22 cellular contexts compared by ENCODE assay signal in genomic region chr18:44899832-44900231, GRCh38.
DNase-seq lines count a peak whose midpoint lies in the region; ATAC-seq, FAIRE-seq and TF ChIP-seq lines count a peak whose summit lies in the region.
"Had no signal": no experiment of that assay in that cellular context is flagged by ENCODE, and none has a peak within 500 bp of the region (broad histone marks: within the 10 kb centered on the region; RNA-seq: fewer than 3 reads in every experiment).

No MANE protein-coding gene starts in this region.

- H3K9me3 ChIP-seq in Loucy (ENCODE audit: insufficient read depth, low read depth, low read length) (no peaks in the 10 kb centered on the region), GM12878 (replicated peaks; ENCODE audit: control insufficient read depth, insufficient read depth, low read length) (no peaks in the 10 kb centered on the region; the same call in 2 of the 3 replicates), keratinocyte (ENCODE audit: control insufficient read depth, low read depth, low read length) (no peaks in the 10 kb centered on the region), esophagus muscularis mucosa (no peaks in the 10 kb centered on the region)
- H3K9me3 ChIP-seq in CD8-positive, alpha-beta T cell (ENCODE audit: low read length) = no peaks in the 10 kb centered on the region
- H3K9me3 ChIP-seq: lower lobe of right lung had no signal

- no peak overlapping the region for H3K4me3 Mint-ChIP-seq in CD8-positive, alpha-beta T cell
- H3K4me3 Mint-ChIP-seq: activated naive CD8-positive, alpha-beta T cell; activated T-cell treated with anti-CD3 and anti-CD28 coated beads, Interleukin-2, amount 50 U/mL, for 72 hours; effector memory CD8-positive, alpha-beta T cell had no signal

- H3K4me1 ChIP-seq in Loucy (ENCODE audit: insufficient read depth, low read length, poor library complexity, severe bottlenecking) (peaks cover 29% of the 10 kb centered on the region), GM12878 (ENCODE audit: control insufficient read depth, insufficient read depth, low read length) (no peaks in the 10 kb centered on the region), keratinocyte (ENCODE audit: control insufficient read depth, extremely low read depth, insufficient read depth, low read length) (peaks cover 16% of the 10 kb centered on the region), esophagus muscularis mucosa (peaks cover 5 to 21% (median 15%) of the 10 kb centered on the region in 4 donors)
- H3K4me1 ChIP-seq in CD8-positive, alpha-beta T cell (ENCODE audit: insufficient read depth, low read length) = no peaks in the 10 kb centered on the region
- H3K4me1 ChIP-seq: lower lobe of right lung had no signal

- in situ Hi-C loops in GM12878 (cut with MboI) = loop anchor here (5.0 kb wide), 1 partner anchor 312 kb away; no protein-coding TSS in a partner anchor

- POLR2A ChIA-PET in GM12878 (lab: Charles Lee) = interaction anchor here (1.8 kb wide), 1 partner anchor 15 kb away, joined by 5 read pairs; no protein-coding TSS in a partner anchor
- POLR2A ChIA-PET in CD8-positive, alpha-beta T cell (lab: Charles Lee) = no interaction called here

- H3K36me3 ChIP-seq in Loucy (ENCODE audit: insufficient read depth, low read length) (no peaks in the 10 kb centered on the region; the same call in 1 of the 2 replicates), GM12878 (ENCODE audit: control insufficient read depth in 2 of 2, insufficient read depth in 2 of 2, low read length in 1 of 2) (no peaks in the 10 kb centered on the region), keratinocyte (ENCODE audit: control insufficient read depth in 2 of 2, extremely low read depth in 1 of 2, insufficient read depth in 2 of 2, low read length in 2 of 2) (no peaks in the 10 kb centered on the region), esophagus muscularis mucosa (no peaks in the 10 kb centered on the region)
- H3K36me3 ChIP-seq in CD8-positive, alpha-beta T cell (ENCODE audit: insufficient read depth, low read length) = no peaks in the 10 kb centered on the region
- H3K36me3 ChIP-seq: lower lobe of right lung had no signal

- SMC1A ChIA-PET in GM12878 (lab: Charles Lee; ENCODE audit: uncharacterized antibody, unreplicated experiment) = interaction anchor here (0.6 to 7.6 kb wide), 8 partner anchors 11 to 313 kb away, joined by 3 to 57 read pairs (median 4); no protein-coding TSS in a partner anchor

- H3K27me3 Mint-ChIP-seq in CD8-positive, alpha-beta T cell (ENCODE audit: low read depth) = no peaks in the 10 kb centered on the region
- H3K27me3 Mint-ChIP-seq: effector memory CD8-positive, alpha-beta T cell had no signal

- no TSS peak for BruUV-seq in GM12878 (replicated peaks; lab: Mats Ljungman, UMichigan)

- H3K27ac ChIP-seq in GM12878 (ENCODE audit: control insufficient read depth, insufficient read depth) = no peak overlapping the region
- no peak overlapping the region for H3K27ac ChIP-seq in keratinocyte (ENCODE audit: control insufficient read depth, insufficient read depth, low read length)
- H3K27ac ChIP-seq in esophagus muscularis mucosa (replicated peaks in 1 of 4) = no peak overlapping the region
- no peak overlapping the region for H3K27ac ChIP-seq in CD8-positive, alpha-beta T cell (ENCODE audit: low read depth, low read length)
- H3K27ac ChIP-seq: lower lobe of right lung had no signal

- H3K27me3 ChIP-seq in Loucy (ENCODE audit: insufficient read depth, low read length, poor library complexity, severe bottlenecking) (no peaks in the 10 kb centered on the region), GM12878 (replicated peaks in 1 of 2; ENCODE audit: control insufficient read depth in 2 of 2, insufficient read depth in 2 of 2, low read length in 1 of 2) (no peaks in the 10 kb centered on the region), keratinocyte (ENCODE audit: control insufficient read depth, extremely low read depth, insufficient read depth, low read length) (no peaks in the 10 kb centered on the region), esophagus muscularis mucosa (no peaks in the 10 kb centered on the region)
- H3K27me3 ChIP-seq in CD8-positive, alpha-beta T cell (ENCODE audit: insufficient read depth, low read length) = no peaks in the 10 kb centered on the region

- DNase-seq in GM12865 (ENCODE audit: low read depth) (peak; percentile 19), GM12878 (ENCODE audit: low read depth, low spot score) (no peak), keratinocyte (ENCODE audit: low read depth, low spot score) (no peak), DMS153 treated with DMSO at 0.1 percent for 48 hours (lab: John Stamatoyannopoulos, UW; ENCODE audit: unreplicated experiment) (no peak), esophagus muscularis mucosa (ENCODE audit: extremely low spot score) (no peak)
- no peak for DNase-seq in CD8-positive, alpha-beta T cell
- DNase-seq: activated CD4-positive, alpha-beta T cell treated with anti-CD3 and anti-CD28 coated beads for 4 hours; activated T-cell treated with anti-CD3 and anti-CD28 coated beads, Interleukin-2, amount 50 U/mL, for 72 hours; effector memory CD8-positive, alpha-beta T cell; hippocampal formation; Kasumi-1; lower lobe of right lung; NCI-H1105 treated with DMSO at 0.1 percent for 48 hours; NCI-H2081 treated with DMSO at 0.1 percent for 48 hours; NCI-H510A; nucleus accumbens; small intestine; stimulated activated naive CD4-positive, alpha-beta T cell treated with Interleukin-2 at 50 U/mL for 16 hours; T-helper 1 cell had no signal

- no peaks in the 10 kb centered on the region for H3K9me1 ChIP-seq in keratinocyte (ENCODE audit: control insufficient read depth, extremely low read depth, insufficient read depth, low read length)

- TF ChIP-seq POLR2A in GM12878 (IDR thresholded peaks at IDR 0.05; ENCODE audit: low read depth, low read length) (no peak), esophagus muscularis mucosa (IDR thresholded peaks at IDR 0.05; ENCODE audit: low read depth) (no peak)

- dilution Hi-C loops in keratinocyte (cut with MboI; ENCODE audit: extremely low pct_ligation_motif_present, low sequenced_read_pairs) = no loop called here

- TF ChIP-seq CTCF in GM12865 (IDR thresholded peaks at IDR 0.05; ENCODE audit: insufficient read depth, low read depth, low read length, missing control alignments) = peak; percentile 7
- TF ChIP-seq CTCF in Loucy (conservative IDR thresholded peaks at IDR 0.05; ENCODE audit: low read length) = peak; percentile 41
- peak in 2 of 3 experiments; percentile 23 to 25; a peak in 1 of 6 replicates for TF ChIP-seq CTCF in GM12878 (IDR thresholded peaks at IDR 0.05 in 2 of 3, conservative IDR thresholded peaks at IDR 0.05 in 1 of 3; ENCODE audit: control insufficient read depth in 2 of 3, extremely low read depth in 1 of 3, insufficient read depth in 1 of 3, low read depth in 3 of 3, low read length in 3 of 3)
- peak in 2 of 3 experiments; percentile 13 to 19 for TF ChIP-seq CTCF in keratinocyte (optimal IDR thresholded peaks at IDR 0.05 in 1 of 3, IDR thresholded peaks at IDR 0.05 in 1 of 3, conservative IDR thresholded peaks at IDR 0.05 in 1 of 3; ENCODE audit: extremely low read depth in 1 of 3, insufficient read depth in 2 of 3, low read length in 3 of 3)
- no peak for TF ChIP-seq CTCF in esophagus muscularis mucosa (IDR thresholded peaks at IDR 0.05)
- TF ChIP-seq CTCF in CD8-positive, alpha-beta T cell (IDR thresholded peaks at IDR 0.05) = no peak

- H4K20me1 ChIP-seq in Loucy (ENCODE audit: insufficient read depth, low read length, poor library complexity, severe bottlenecking) (no peaks in the 10 kb centered on the region), GM12878 (ENCODE audit: control insufficient read depth, insufficient read depth) (no peaks in the 10 kb centered on the region), keratinocyte (ENCODE audit: control insufficient read depth, extremely low read depth, insufficient read depth, low read length) (no peaks in the 10 kb centered on the region)

- CTCF ChIA-PET in GM12878 (lab: Yijun Ruan, JAX) = interaction anchor here (0.6 to 8.4 kb wide), 7 partner anchors 10 to 313 kb away, joined by 3 to 49 read pairs (median 4); no protein-coding TSS in a partner anchor
- CTCF ChIA-PET in CD8-positive, alpha-beta T cell (lab: Charles Lee) = no interaction called here

- intact Hi-C loops in GM12878 (cut with micrococcal nuclease; ENCODE audit: unreplicated experiment) (loop anchor here (5.0 kb wide), 1 partner anchor 482 kb away; no protein-coding TSS in a partner anchor), esophagus muscularis mucosa (cut with DNase I) (loop anchor here (5.0 kb wide), 1 partner anchor 223 kb away; no protein-coding TSS in a partner anchor)
- intact Hi-C loops in CD8-positive, alpha-beta T cell (cut with DNase I, micrococcal nuclease) = no loop called here

- H2AFZ ChIP-seq in Loucy (ENCODE audit: low read length) (no peak overlapping the region), GM12878 (ENCODE audit: control insufficient read depth, low read depth, low read length) (no peak overlapping the region), keratinocyte (ENCODE audit: control insufficient read depth, low read length) (no peak overlapping the region)

- no peaks in the 10 kb centered on the region for H3K9me3 Mint-ChIP-seq in CD8-positive, alpha-beta T cell
- H3K9me3 Mint-ChIP-seq: effector memory CD8-positive, alpha-beta T cell had no signal

- H3K4me3 ChIP-seq in GM12865 (ENCODE audit: low read depth, low read length) = no peak overlapping the region
- H3K4me3 ChIP-seq in Loucy (ENCODE audit: low read length, poor library complexity, severe bottlenecking) = no peak overlapping the region
- no peak overlapping the region for H3K4me3 ChIP-seq in GM12878
- no peak overlapping the region for H3K4me3 ChIP-seq in keratinocyte (ENCODE audit: control insufficient read depth in 2 of 3, extremely low read depth in 1 of 3, insufficient read depth in 2 of 3, low read depth in 1 of 3, low read length in 3 of 3)
- H3K4me3 ChIP-seq in esophagus muscularis mucosa = no peak overlapping the region
- H3K4me3 ChIP-seq in CD8-positive, alpha-beta T cell (ENCODE audit: low read depth, low read length) = no peak overlapping the region
- H3K4me3 ChIP-seq: lower lobe of right lung had no signal

- peaks cover 4% of the 10 kb centered on the region for H3K4me1 Mint-ChIP-seq in CD8-positive, alpha-beta T cell (ENCODE audit: low read depth)

- no peaks in the 10 kb centered on the region for H3F3A ChIP-seq in Loucy (ENCODE audit: low read depth)

- FAIRE-seq in GM12878 (lab: Jason Lieb, UNC) (no peak), keratinocyte (lab: Jason Lieb, UNC) (no peak)
- FAIRE-seq: small intestine had no signal

- peak; percentile 48 for TF ChIP-seq RAD21 in GM12878 (IDR thresholded peaks at IDR 0.05; ENCODE audit: insufficient read depth, low read depth, low read length)

- no peak overlapping the region for H3K27ac Mint-ChIP-seq in CD8-positive, alpha-beta T cell
- H3K27ac Mint-ChIP-seq: activated naive CD8-positive, alpha-beta T cell; activated T-cell treated with anti-CD3 and anti-CD28 coated beads, Interleukin-2, amount 50 U/mL, for 72 hours; effector memory CD8-positive, alpha-beta T cell had no signal

- RAD21 ChIA-PET in GM12878 (lab: Charles Lee; ENCODE audit: unreplicated experiment) = interaction anchor here (0.7 to 8.3 kb wide), 5 partner anchors 11 to 313 kb away, joined by 4 to 31 read pairs (median 9); partner anchors contain the start of gene SETBP1

- no peaks in the 10 kb centered on the region for H3K9me2 ChIP-seq in Loucy (replicated peaks; ENCODE audit: low read depth, low read length)

- H3K36me3 Mint-ChIP-seq in CD8-positive, alpha-beta T cell = no peaks in the 10 kb centered on the region
- H3K36me3 Mint-ChIP-seq: activated naive CD8-positive, alpha-beta T cell had no signal

- H3K4me2 ChIP-seq in Loucy (ENCODE audit: low read depth, low read length, poor library complexity, severe bottlenecking) (no peak overlapping the region), GM12878 (ENCODE audit: control insufficient read depth, insufficient read depth) (no peak overlapping the region), keratinocyte (ENCODE audit: control insufficient read depth, extremely low read depth, insufficient read depth, low read depth, low read length) (no peak overlapping the region)

- H3K9ac ChIP-seq in Loucy (ENCODE audit: low read depth, low read length, poor library complexity, severe bottlenecking) (no peak overlapping the region), GM12878 (ENCODE audit: control insufficient read depth, insufficient read depth, low read length) (no peak overlapping the region), keratinocyte (ENCODE audit: control insufficient read depth, extremely low read depth, insufficient read depth, low read length) (no peak overlapping the region)

- no peak for TF ChIP-seq EP300 in GM12878 (IDR thresholded peaks at IDR 0.05; ENCODE audit: borderline replicate concordance in 1 of 2, control insufficient read depth in 1 of 2, low read depth in 2 of 2, low read length in 2 of 2)
- TF ChIP-seq EP300 in esophagus muscularis mucosa (IDR thresholded peaks at IDR 0.05) = no peak

- peak; percentile 46; the same call in 2 of the 3 replicates for ATAC-seq in GM12878
- ATAC-seq in CD8-positive, alpha-beta T cell = no peak
- ATAC-seq: activated T-cell treated with anti-CD3 and anti-CD28 coated beads, Interleukin-2, amount 50 U/mL, for 72 hours; effector memory CD8-positive, alpha-beta T cell; lower lobe of right lung; Right ventricle myocardium inferior had no signal

- H3K79me2 ChIP-seq in Loucy (ENCODE audit: insufficient read depth, low read length) = no peaks in the 10 kb centered on the region
- no peaks in the 10 kb centered on the region for H3K79me2 ChIP-seq in GM12878 (ENCODE audit: control insufficient read depth, insufficient read depth, low read length)
- no peaks in the 10 kb centered on the region for H3K79me2 ChIP-seq in keratinocyte (ENCODE audit: control insufficient read depth, insufficient read depth, low read length)

Comparison
In these comparisons a context has a peak if more than half of its experiments do, and no peak if none do; other contexts are left out.
1. CTCF ChIP-seq: peak in GM12865 (single experiment), Loucy (single experiment), GM12878 (2 of 3) and keratinocyte (2 of 3); none in esophagus muscularis mucosa (0 of 3) and CD8-positive, alpha-beta T cell (single experiment).
2. intact Hi-C loops: an anchor here in GM12878 (5.0 kb wide) and esophagus muscularis mucosa (5.0 kb wide); none called in CD8-positive, alpha-beta T cell.